ENCODE assay signal across 8 cellular contexts in genomic region chr6:26311385-26312095, GRCh38. TPM values are rescaled to one million over a fixed set of nuclear protein-coding genes. Genes with fewer than 3 reads are reported as not detected.
DNase-seq lines count a peak whose midpoint lies in the region; ATAC-seq and TF ChIP-seq lines count a peak whose summit lies in the region.

No MANE protein-coding gene starts in this region.

- peak overlapping the region; percentile 1 for H3K27ac Mint-ChIP-seq in neural crest cell (ENCODE audit: unreplicated experiment)

- no peaks in the 10 kb centered on the region for H3K36me3 ChIP-seq in NT2/D1 (ENCODE audit: insufficient read depth, insufficient read length, low read length)

- H3K4me3 ChIP-seq in NT2/D1 (ENCODE audit: insufficient read length, low read depth), result peak overlapping the region; percentile 58
- peak overlapping the region; percentile 49 for H3K4me3 ChIP-seq in fibroblast of the aortic adventitia (ENCODE audit: low read depth, low read length)

- no peaks in the 10 kb centered on the region for H3K4me1 ChIP-seq in NT2/D1 (ENCODE audit: insufficient read depth, insufficient read length)

- H3K9me3 ChIP-seq in NT2/D1 (ENCODE audit: insufficient read depth, low read length), result no peaks in the 10 kb centered on the region

- no peaks in the 10 kb centered on the region for H3K27me3 ChIP-seq in NT2/D1 (ENCODE audit: insufficient read depth, insufficient read length)

- H3K9ac ChIP-seq in NT2/D1 (ENCODE audit: insufficient read length, low read depth), result peak overlapping the region; percentile 65

- H3K9me3 Mint-ChIP-seq in neural crest cell, result no peaks in the 10 kb centered on the region

- peaks cover 29% of the 10 kb centered on the region for H3K4me1 Mint-ChIP-seq in neural crest cell

- peaks cover 46% of the 10 kb centered on the region for H3K27me3 Mint-ChIP-seq in neural crest cell (ENCODE audit: low read depth)

- ATAC-seq in GM18868 (IDR thresholded peaks at IDR 0.05; ENCODE audit: unreplicated experiment) (no peak), GM21381 (IDR thresholded peaks at IDR 0.05; ENCODE audit: unreplicated experiment) (no peak)

- H3K36me3 Mint-ChIP-seq in neural crest cell (ENCODE audit: low read depth), result peaks cover 6% of the 10 kb centered on the region

- H3K4me3 Mint-ChIP-seq in neural crest cell, result peak overlapping the region; percentile 93

- TF ChIP-seq CTCF in fibroblast of the aortic adventitia (IDR thresholded peaks at IDR 0.05; ENCODE audit: insufficient read depth, low read length), result no peak
- TF ChIP-seq CTCF in neural crest cell (conservative IDR thresholded peaks at IDR 0.05), result no peak

- DNase-seq in DMS153 treated with DMSO at 0.1 percent for 48 hours (lab: John Stamatoyannopoulos, UW; ENCODE audit: unreplicated experiment) (peak; percentile 55), HT1080 (ENCODE audit: low read depth) (peak; percentile 89), NT2/D1 (ENCODE audit: low read depth, low spot score) (no peak), fibroblast of the aortic adventitia (ENCODE audit: low read depth) (peak; percentile 83), neural crest cell (ENCODE audit: low read depth, low spot score) (no peak)
- peak; percentile 78 for DNase-seq in activated T-cell treated with anti-CD3 and anti-CD28 coated beads, Interleukin-2, amount 50 U/mL, for 48 hours

RNA-seq across cellular contexts. Expression of gene BTN3A2, which starts 53.5 kb away (rescaled TPM):
- 14.8 and 16.1 TPM in 2 replicates for total RNA-seq in HT1080 (2014; rRNA removed; shearing (Covaris generic))
- polyA plus RNA-seq in HT1080 (2015; cell fraction: cytosol; rRNA removed), result 21.6 and 28.0 TPM in 2 replicates
- polyA plus RNA-seq in HT1080 (2015; cell fraction: nucleus; rRNA removed), result 28.0 and 32.3 TPM in 2 replicates
- total RNA-seq in fibroblast of the aortic adventitia (ENCODE audit: low replicate concordance), result 19.2 and 26.3 TPM in 2 replicates
- total RNA-seq in neural crest cell, result 9.6 and 12.5 TPM in 2 replicates

Comparison
In these comparisons a context has a peak if more than half of its experiments do, and no peak if none do; other contexts are left out.
1. DNase-seq: peak in DMS153 treated with DMSO at 0.1 percent for 48 hours (single experiment), HT1080 (single experiment), activated T-cell treated with anti-CD3 and anti-CD28 coated beads, Interleukin-2, amount 50 U/mL, for 48 hours (2 of 2) and fibroblast of the aortic adventitia (single experiment); none in NT2/D1 (single experiment) and neural crest cell (single experiment).